ENCODE assay signal across 8 cellular contexts in the genomic region with DNA sequence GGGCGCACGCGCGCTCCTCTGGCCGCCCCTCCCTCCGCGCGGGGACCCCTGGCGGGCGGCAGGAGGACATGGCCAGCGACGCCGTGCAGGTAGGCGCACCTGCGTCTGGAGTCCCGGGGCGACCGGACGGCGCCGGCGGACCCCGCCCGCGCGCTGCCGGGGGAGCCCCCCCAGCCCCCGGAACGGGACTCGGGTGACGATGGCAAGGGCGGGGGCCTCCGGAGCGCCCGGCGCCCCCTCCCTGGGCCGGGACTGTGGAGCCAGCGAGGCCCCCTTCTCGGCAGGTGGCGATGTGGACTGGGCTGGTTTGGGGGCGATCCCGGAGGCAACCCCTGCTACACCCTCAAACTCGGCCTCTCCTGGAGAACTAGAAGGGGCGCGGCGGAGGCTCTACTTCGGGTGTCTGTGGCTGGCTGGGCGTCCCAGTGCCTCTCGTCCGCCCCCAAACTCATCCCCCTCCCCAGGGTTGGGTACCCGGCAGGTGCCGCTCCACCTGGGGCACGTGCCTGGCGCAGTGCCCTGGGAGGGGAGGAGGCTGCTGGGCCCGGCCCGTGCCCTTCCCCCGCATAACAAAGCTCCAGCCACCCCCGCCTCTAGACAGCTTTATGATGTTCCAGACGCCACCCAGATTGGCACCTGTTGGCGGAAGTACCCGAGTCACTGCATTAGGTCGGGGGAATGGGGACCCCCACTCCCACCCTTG. TPM values are rescaled to one million over a fixed set of nuclear protein-coding genes. Genes with fewer than 3 reads are reported as not detected.
DNase-seq lines count a peak whose midpoint lies in the region; ATAC-seq, FAIRE-seq and TF ChIP-seq lines count a peak whose summit lies in the region.

No MANE protein-coding gene starts in this region.

- TF ChIP-seq RAD21 in Ishikawa (IDR thresholded peaks at IDR 0.05; ENCODE audit: low read depth), result no peak
- peak; percentile 22; the same call in 1 of the 2 replicates for TF ChIP-seq RAD21 in HepG2 (CRISPR knock-in tag; IDR thresholded peaks at IDR 0.05)

- no peaks in the 10 kb centered on the region for H3K36me3 ChIP-seq in ES-I3 (ENCODE audit: insufficient read depth, low read length)
- H3K36me3 ChIP-seq in HepG2 (replicated peaks in 1 of 2; ENCODE audit: control insufficient read depth in 1 of 2, insufficient read depth in 2 of 2, low read length in 2 of 2), result no peaks in the 10 kb centered on the region; a peak in 1 of 5 replicates

- no peak for TF ChIP-seq POLR2A in HepG2 (IDR thresholded peaks at IDR 0.05; ENCODE audit: insufficient read depth in 1 of 2, low read depth in 2 of 2, low read length in 2 of 2)

- H3K9ac ChIP-seq in ES-I3 (ENCODE audit: low read depth, low read length), result peak overlapping the region; percentile 80
- H3K9ac ChIP-seq in HepG2 (ENCODE audit: insufficient read depth, low read depth, low read length), result peak overlapping the region; percentile 83

- H4K20me1 ChIP-seq in HepG2 (ENCODE audit: insufficient read depth, low read length), result peaks cover 2% of the 10 kb centered on the region; the same call in 1 of the 2 replicates

- H3K27me3 ChIP-seq in HepG2 (ENCODE audit: control insufficient read depth in 1 of 2, insufficient read depth in 2 of 2, low read length in 2 of 2), result no peaks in the 10 kb centered on the region

- intact Hi-C loops in HepG2 (cut with micrococcal nuclease; ENCODE audit: unreplicated experiment), result no loop called here

- CTCF ChIA-PET in HepG2 (lab: Yijun Ruan, JAX; ENCODE audit: low intra/inter-chr PET ratio, low total read pairs), result no interaction called here

- H3K36me3 Mint-ChIP-seq in T-helper 17 cell (ENCODE audit: low read depth), result no peaks in the 10 kb centered on the region

- peaks cover 6% of the 10 kb centered on the region for H3K79me2 ChIP-seq in HepG2 (ENCODE audit: insufficient read depth, low read length)

- FAIRE-seq in HepG2 (lab: Jason Lieb, UNC), result no peak
- FAIRE-seq in D721Med (lab: Jason Lieb, UNC), result no peak

- peak overlapping the region; percentile 33 for H3K27ac ChIP-seq in HepG2 (ENCODE audit: extremely low read length, insufficient read depth, low read length)

- no peaks in the 10 kb centered on the region for H3K27me3 Mint-ChIP-seq in T-helper 17 cell

- H3K9me3 ChIP-seq in ES-I3 (ENCODE audit: control insufficient read depth, insufficient read depth, low read length), result no peaks in the 10 kb centered on the region
- H3K9me3 ChIP-seq in T-helper 17 cell (ENCODE audit: control insufficient read depth, low read length, poor library complexity, severe bottlenecking), result no peaks in the 10 kb centered on the region
- H3K9me3 ChIP-seq in HepG2 (ENCODE audit: low read length), result no peaks in the 10 kb centered on the region

- peak overlapping the region; percentile 86 for H3K4me3 Mint-ChIP-seq in T-helper 17 cell

- peak overlapping the region; percentile 74 for H3K27ac Mint-ChIP-seq in T-helper 17 cell

- POLR2A ChIA-PET in HepG2 (lab: Yijun Ruan, JAX), result no interaction called here

- in situ Hi-C loops in HepG2 (cut with HindIII; ENCODE audit: extremely low pct_ligation_motif_present, low pct_unique_long_range_greater_than_20kb), result no loop called here

- peak overlapping the region; percentile 66 to 81 (median 80) for H3K4me3 ChIP-seq in HepG2 (replicated peaks in 1 of 3; ENCODE audit: insufficient read depth in 1 of 3, low read depth in 2 of 3, low read length in 3 of 3)

- 13% methylated on average over 4 of the region's 62 CpGs for WGBS in HepG2 (ENCODE audit: low lambda C conversion rate)

- TF ChIP-seq EP300 in Ishikawa (IDR thresholded peaks at IDR 0.05; ENCODE audit: borderline replicate concordance), result no peak
- TF ChIP-seq EP300 in HepG2 (IDR thresholded peaks at IDR 0.05; ENCODE audit: low read depth in 2 of 2, low read length in 2 of 2), result no peak
- no peak for TF ChIP-seq EP300 in HepG2 (CRISPR knock-in tag; IDR thresholded peaks at IDR 0.05; ENCODE audit: borderline replicate concordance)

- BruUV-seq in HepG2 (replicated peaks; lab: Mats Ljungman, UMichigan), result no TSS peak

- H3K4me2 ChIP-seq in HepG2 (ENCODE audit: low read depth, low read length), result peak overlapping the region; percentile 91

- peak; percentile 68 for ATAC-seq in T-helper 17 cell
- peak; percentile 8 for ATAC-seq in HepG2
- peak; percentile 34 for ATAC-seq in stimulated activated naive CD8-positive, alpha-beta T cell treated with anti-CD3 and anti-CD28 coated beads, Interleukin-15, Interleukin-2, amounts not matched to agents 100 U/mL and 50 U/mL, for 24 hours

- no peak for TF ChIP-seq CTCF in HepG2 (CRISPR knock-in tag; IDR thresholded peaks at IDR 0.05)
- TF ChIP-seq CTCF in D721Med (IDR thresholded peaks at IDR 0.05; ENCODE audit: insufficient read depth, missing control alignments), result no peak

- peak in 2 of 3 donors; percentile 23 to 37 for DNase-seq in T-helper 17 cell
- DNase-seq in central memory CD4-positive, alpha-beta T cell, result peak; percentile 54
- DNase-seq in HepG2 (ENCODE audit: low spot score), result no peak
- DNase-seq in stimulated activated naive CD8-positive, alpha-beta T cell treated with anti-CD3 and anti-CD28 coated beads, Interleukin-15, Interleukin-2, amounts not matched to agents 100 U/mL and 50 U/mL, for 24 hours, result peak; percentile 48
- DNase-seq in HuH-7.5 (ENCODE audit: low spot score), result no peak
- no peak for DNase-seq in D721Med (ENCODE audit: insufficient read length, low spot score)

- peaks cover 26% of the 10 kb centered on the region for H3K4me1 Mint-ChIP-seq in T-helper 17 cell

- no peak overlapping the region for H2AFZ ChIP-seq in HepG2 (ENCODE audit: low read length)

- H3K4me1 ChIP-seq in ES-I3 (ENCODE audit: insufficient read depth, low read length), result no peaks in the 10 kb centered on the region
- H3K4me1 ChIP-seq in HepG2 (ENCODE audit: insufficient read depth, low read length), result peaks cover 32% of the 10 kb centered on the region

RNA-seq across cellular contexts. Expression of gene PKN1, which starts 0.5 kb away (rescaled TPM):
- total RNA-seq in T-helper 17 cell (100 to 1,000 TPM; 163 to 202 TPM), HepG2 (2016; rRNA removed; fragmentation: Illumina TruSeq; extraction: Trizol) (46.5 and 54.5 TPM in 2 replicates)
- 74.4 and 78.2 TPM in 2 replicates for total RNA-seq in HepG2 (2016; cell fraction: cytosol; rRNA removed; fragmentation: Illumina TruSeq; extraction: Trizol; ENCODE audit: low read depth)
- total RNA-seq in HepG2 (2016; cell fraction: insoluble cytoplasmic fraction; rRNA removed; fragmentation: Illumina TruSeq; extraction: Trizol), result 36.1 and 53.0 TPM in 2 replicates
- 120 and 131 TPM in 2 replicates for total RNA-seq in HepG2 (2016; cell fraction: membrane; rRNA removed; fragmentation: Illumina TruSeq; extraction: Trizol)
- total RNA-seq in HepG2 (2016; cell fraction: nucleus; rRNA removed; fragmentation: Illumina TruSeq; extraction: Trizol), result 29.1 and 29.6 TPM in 2 replicates
- polyA plus RNA-seq in HepG2 (2011; rRNA removed), result 45.7 and 48.2 TPM in 2 replicates
- polyA plus RNA-seq in HepG2 (2011; cell fraction: cytosol; rRNA removed), result 48.8 and 73.1 TPM in 2 replicates
- 78.9 and 92.6 TPM in 2 replicates for polyA plus RNA-seq in HepG2 (2011; cell fraction: nucleus; rRNA removed)
- polyA plus RNA-seq in HepG2 (2012), result 40.5 and 49.8 TPM in 2 replicates
- 89.7 and 95.6 TPM in 2 replicates for polyA plus RNA-seq in HepG2 (2016; cell fraction: cytosol; fragmentation: Illumina TruSeq; extraction: Trizol; ENCODE audit: low read depth)
- 45.9 and 57.2 TPM in 2 replicates for polyA plus RNA-seq in HepG2 (2016; cell fraction: insoluble cytoplasmic fraction; fragmentation: Illumina TruSeq; extraction: Trizol; ENCODE audit: low read depth)
- polyA plus RNA-seq in HepG2 (2016; cell fraction: membrane; fragmentation: Illumina TruSeq; extraction: Trizol; ENCODE audit: low read depth), result 121 and 146 TPM in 2 replicates
- polyA plus RNA-seq in HepG2 (2016; cell fraction: nucleus; fragmentation: Illumina TruSeq; extraction: Trizol; ENCODE audit: insufficient read depth, low read depth), result 61.0 and 63.7 TPM in 2 replicates
- 114 and 142 TPM in 2 replicates for polyA minus RNA-seq in HepG2 (2011; rRNA and poly(A)+ RNA removed; ENCODE audit: low replicate concordance)
- 48.8 and 53.1 TPM in 2 replicates for polyA minus RNA-seq in HepG2 (2011; cell fraction: cytosol; rRNA and poly(A)+ RNA removed)
- polyA minus RNA-seq in HepG2 (2011; cell fraction: nucleus; rRNA and poly(A)+ RNA removed), result 13.8 and 17.4 TPM in 2 replicates

RNA-seq across cellular contexts. Expression of gene DDX39A, which starts 14.5 kb away (rescaled TPM):
- total RNA-seq in T-helper 17 cell (100 to 1,000 TPM; 276 to 284 TPM), HepG2 (2016; rRNA removed; fragmentation: Illumina TruSeq; extraction: Trizol) (90.4 and 98.1 TPM in 2 replicates)
- 41.5 and 49.2 TPM in 2 replicates for total RNA-seq in HepG2 (2016; cell fraction: cytosol; rRNA removed; fragmentation: Illumina TruSeq; extraction: Trizol; ENCODE audit: low read depth)
- total RNA-seq in HepG2 (2016; cell fraction: insoluble cytoplasmic fraction; rRNA removed; fragmentation: Illumina TruSeq; extraction: Trizol), result 93.0 and 97.0 TPM in 2 replicates
- 38.7 and 40.2 TPM in 2 replicates for total RNA-seq in HepG2 (2016; cell fraction: membrane; rRNA removed; fragmentation: Illumina TruSeq; extraction: Trizol)
- 72.8 and 77.3 TPM in 2 replicates for total RNA-seq in HepG2 (2016; cell fraction: nucleus; rRNA removed; fragmentation: Illumina TruSeq; extraction: Trizol)
- polyA plus RNA-seq in HepG2 (2011; rRNA removed), result 34.6 and 37.1 TPM in 2 replicates
- polyA plus RNA-seq in HepG2 (2011; cell fraction: cytosol; rRNA removed), result 16.5 and 25.4 TPM in 2 replicates
- polyA plus RNA-seq in HepG2 (2011; cell fraction: nucleus; rRNA removed), result 252 and 355 TPM in 2 replicates
- 27.4 and 34.2 TPM in 2 replicates for polyA plus RNA-seq in HepG2 (2012)
- 31.0 and 31.5 TPM in 2 replicates for polyA plus RNA-seq in HepG2 (2016; cell fraction: cytosol; fragmentation: Illumina TruSeq; extraction: Trizol; ENCODE audit: low read depth)
- polyA plus RNA-seq in HepG2 (2016; cell fraction: insoluble cytoplasmic fraction; fragmentation: Illumina TruSeq; extraction: Trizol; ENCODE audit: low read depth), result 92.8 and 92.9 TPM in 2 replicates
- polyA plus RNA-seq in HepG2 (2016; cell fraction: membrane; fragmentation: Illumina TruSeq; extraction: Trizol; ENCODE audit: low read depth), result 27.7 and 29.4 TPM in 2 replicates
- polyA plus RNA-seq in HepG2 (2016; cell fraction: nucleus; fragmentation: Illumina TruSeq; extraction: Trizol; ENCODE audit: insufficient read depth, low read depth), result 163 and 168 TPM in 2 replicates
- polyA minus RNA-seq in HepG2 (2011; rRNA and poly(A)+ RNA removed; ENCODE audit: low replicate concordance), result 45.0 and 198 TPM in 2 replicates
- 8.9 and 15.4 TPM in 2 replicates for polyA minus RNA-seq in HepG2 (2011; cell fraction: cytosol; rRNA and poly(A)+ RNA removed)
- 33.9 and 40.9 TPM in 2 replicates for polyA minus RNA-seq in HepG2 (2011; cell fraction: nucleus; rRNA and poly(A)+ RNA removed)

RNA-seq across cellular contexts. Expression of gene PTGER1, which starts 41.5 kb away (rescaled TPM):
- total RNA-seq in T-helper 17 cell (not detected), HepG2 (2016; rRNA removed; fragmentation: Illumina TruSeq; extraction: Trizol) (not detected in 2 replicates)
- total RNA-seq in HepG2 (2016; cell fraction: cytosol; rRNA removed; fragmentation: Illumina TruSeq; extraction: Trizol; ENCODE audit: low read depth), result 0.18 TPM in 1 of 2 replicates, not detected in the other
- not detected in 2 replicates for total RNA-seq in HepG2 (2016; cell fraction: insoluble cytoplasmic fraction; rRNA removed; fragmentation: Illumina TruSeq; extraction: Trizol)
- total RNA-seq in HepG2 (2016; cell fraction: membrane; rRNA removed; fragmentation: Illumina TruSeq; extraction: Trizol), result 0.14 and 0.15 TPM in 2 replicates
- not detected in 2 replicates for total RNA-seq in HepG2 (2016; cell fraction: nucleus; rRNA removed; fragmentation: Illumina TruSeq; extraction: Trizol)
- polyA plus RNA-seq in HepG2 (2011; rRNA removed), result 0.13 and 0.24 TPM in 2 replicates
- polyA plus RNA-seq in HepG2 (2011; cell fraction: cytosol; rRNA removed), result 0.14 and 0.27 TPM in 2 replicates
- polyA plus RNA-seq in HepG2 (2011; cell fraction: nucleus; rRNA removed), result 0.14 and 0.21 TPM in 2 replicates
- polyA plus RNA-seq in HepG2 (2012), result not detected in 2 replicates
- 0.09 TPM in 1 of 2 replicates, not detected in the other for polyA plus RNA-seq in HepG2 (2016; cell fraction: cytosol; fragmentation: Illumina TruSeq; extraction: Trizol; ENCODE audit: low read depth)
- polyA plus RNA-seq in HepG2 (2016; cell fraction: insoluble cytoplasmic fraction; fragmentation: Illumina TruSeq; extraction: Trizol; ENCODE audit: low read depth), result not detected in 2 replicates
- not detected in 2 replicates for polyA plus RNA-seq in HepG2 (2016; cell fraction: membrane; fragmentation: Illumina TruSeq; extraction: Trizol; ENCODE audit: low read depth)
- polyA plus RNA-seq in HepG2 (2016; cell fraction: nucleus; fragmentation: Illumina TruSeq; extraction: Trizol; ENCODE audit: insufficient read depth, low read depth), result 0.44 TPM in 1 of 2 replicates, not detected in the other
- 0.24 TPM in 1 of 2 replicates, not detected in the other for polyA minus RNA-seq in HepG2 (2011; rRNA and poly(A)+ RNA removed; ENCODE audit: low replicate concordance)
- polyA minus RNA-seq in HepG2 (2011; cell fraction: cytosol; rRNA and poly(A)+ RNA removed), result not detected in 2 replicates
- not detected in 2 replicates for polyA minus RNA-seq in HepG2 (2011; cell fraction: nucleus; rRNA and poly(A)+ RNA removed)

RNA-seq across cellular contexts. Expression of gene ADGRE5, which starts 52.4 kb away (rescaled TPM):
- total RNA-seq in T-helper 17 cell (1,000 to 10,000 TPM; 1,097 to 1,799 TPM), HepG2 (2016; rRNA removed; fragmentation: Illumina TruSeq; extraction: Trizol) (1.3 and 2.0 TPM in 2 replicates)
- 0.40 and 0.44 TPM in 2 replicates for total RNA-seq in HepG2 (2016; cell fraction: cytosol; rRNA removed; fragmentation: Illumina TruSeq; extraction: Trizol; ENCODE audit: low read depth)
- 0.91 and 2.6 TPM in 2 replicates for total RNA-seq in HepG2 (2016; cell fraction: insoluble cytoplasmic fraction; rRNA removed; fragmentation: Illumina TruSeq; extraction: Trizol)
- 0.79 and 1.5 TPM in 2 replicates for total RNA-seq in HepG2 (2016; cell fraction: membrane; rRNA removed; fragmentation: Illumina TruSeq; extraction: Trizol)
- 3.3 and 3.7 TPM in 2 replicates for total RNA-seq in HepG2 (2016; cell fraction: nucleus; rRNA removed; fragmentation: Illumina TruSeq; extraction: Trizol)
- polyA plus RNA-seq in HepG2 (2011; rRNA removed), result 1.8 and 2.5 TPM in 2 replicates
- polyA plus RNA-seq in HepG2 (2011; cell fraction: cytosol; rRNA removed), result 1.4 and 1.8 TPM in 2 replicates
- polyA plus RNA-seq in HepG2 (2011; cell fraction: nucleus; rRNA removed), result 3.9 and 4.1 TPM in 2 replicates
- polyA plus RNA-seq in HepG2 (2012), result 1.7 and 2.4 TPM in 2 replicates
- polyA plus RNA-seq in HepG2 (2016; cell fraction: cytosol; fragmentation: Illumina TruSeq; extraction: Trizol; ENCODE audit: low read depth), result 0.36 and 0.60 TPM in 2 replicates
- polyA plus RNA-seq in HepG2 (2016; cell fraction: insoluble cytoplasmic fraction; fragmentation: Illumina TruSeq; extraction: Trizol; ENCODE audit: low read depth), result 0.71 and 0.82 TPM in 2 replicates
- 0.50 and 0.76 TPM in 2 replicates for polyA plus RNA-seq in HepG2 (2016; cell fraction: membrane; fragmentation: Illumina TruSeq; extraction: Trizol; ENCODE audit: low read depth)
- 3.5 and 7.3 TPM in 2 replicates for polyA plus RNA-seq in HepG2 (2016; cell fraction: nucleus; fragmentation: Illumina TruSeq; extraction: Trizol; ENCODE audit: insufficient read depth, low read depth)
- polyA minus RNA-seq in HepG2 (2011; rRNA and poly(A)+ RNA removed; ENCODE audit: low replicate concordance), result 4.6 and 72.7 TPM in 2 replicates
- 1.7 and 2.8 TPM in 2 replicates for polyA minus RNA-seq in HepG2 (2011; cell fraction: cytosol; rRNA and poly(A)+ RNA removed)
- 1.6 and 1.8 TPM in 2 replicates for polyA minus RNA-seq in HepG2 (2011; cell fraction: nucleus; rRNA and poly(A)+ RNA removed)

Comparison
In these comparisons a context has a peak if more than half of its experiments do, and no peak if none do; other contexts are left out.
1. ATAC-seq: peak in every context shown above with its lines; median percentile 68 in T-helper 17 cell; 34 in stimulated activated naive CD8-positive, alpha-beta T cell treated with anti-CD3 and anti-CD28 coated beads, Interleukin-15, Interleukin-2, amounts not matched to agents 100 U/mL and 50 U/mL, for 24 hours; 8 in HepG2.
2. DNase-seq: peak in T-helper 17 cell (2 of 3), central memory CD4-positive, alpha-beta T cell (single experiment) and stimulated activated naive CD8-positive, alpha-beta T cell treated with anti-CD3 and anti-CD28 coated beads, Interleukin-15, Interleukin-2, amounts not matched to agents 100 U/mL and 50 U/mL, for 24 hours (single experiment); none in HepG2 (single experiment), HuH-7.5 (single experiment) and D721Med (single experiment).